In the genomic region with DNA sequence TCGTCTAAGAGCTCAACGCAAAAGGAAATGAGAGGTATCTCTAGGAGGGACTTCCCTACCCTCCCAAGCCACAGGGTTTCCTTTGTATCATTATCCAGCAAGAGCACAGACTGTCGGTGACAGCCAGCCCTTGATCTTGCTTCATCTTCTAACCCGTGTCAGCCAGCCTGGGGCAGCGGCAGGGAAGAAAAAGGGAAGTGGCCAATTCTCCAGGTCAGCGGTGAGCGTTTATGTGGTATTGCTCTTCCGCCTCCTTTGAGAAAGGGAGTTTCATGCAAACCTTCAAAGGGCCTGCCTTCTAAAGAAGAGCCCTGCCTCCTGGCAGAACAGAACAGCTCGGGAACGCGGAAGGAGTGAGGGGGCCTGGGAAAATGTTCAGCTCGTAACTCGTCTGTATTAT, we compare ENCODE assay signal across 10 cellular contexts. TPM values are rescaled to one million over a fixed set of nuclear protein-coding genes. Genes with fewer than 3 reads are reported as not detected.
A peak's percentile ranks its signal among the peaks of the same experiment; 100 is the strongest.
DNase-seq lines count a peak whose midpoint lies in the region; ATAC-seq and TF ChIP-seq lines count a peak whose summit lies in the region.
"Had no signal": no experiment of that assay in that cellular context is flagged by ENCODE, and none has a peak within 500 bp of the region (broad histone marks: within the 10 kb centered on the region; RNA-seq: fewer than 3 reads in every experiment).

No MANE protein-coding gene starts in this region.

- ATAC-seq in GM19438 (IDR thresholded peaks at IDR 0.05; ENCODE audit: low read depth, unreplicated experiment) (peak; percentile 92), HG03342 (IDR thresholded peaks at IDR 0.05; ENCODE audit: unreplicated experiment) (peak; percentile 72)
- ATAC-seq in effector memory CD8-positive, alpha-beta T cell (replicated peaks), result peak; percentile 43
- no peak for ATAC-seq in stimulated activated effector memory CD8-positive, alpha-beta T cell treated with anti-CD3 and anti-CD28 coated beads, Interleukin-12 subunit alpha, Interleukin-12 subunit beta, amount 100 ng/mL, for 72 hours

- intact Hi-C loops in CD14-positive monocyte (cut with micrococcal nuclease), result no loop called here

- H3K9me3 Mint-ChIP-seq in CD14-positive monocyte, result peaks cover 0 to 3% (median 0%) of the 10 kb centered on the region in 7 donors
- H3K9me3 Mint-ChIP-seq in effector memory CD8-positive, alpha-beta T cell, result no peaks in the 10 kb centered on the region
- H3K9me3 Mint-ChIP-seq in stimulated activated effector memory CD8-positive, alpha-beta T cell treated with anti-CD3 and anti-CD28 coated beads, Interleukin-12 subunit alpha, Interleukin-12 subunit beta, amount 100 ng/mL, for 72 hours, result no peaks in the 10 kb centered on the region
- H3K9me3 Mint-ChIP-seq in chondrocyte (ENCODE audit: low read depth), result no peaks in the 10 kb centered on the region

- H3K4me1 Mint-ChIP-seq in CD14-positive monocyte (peaks cover 15% of the 10 kb centered on the region), chondrocyte (ENCODE audit: low read depth) (peaks cover 25% of the 10 kb centered on the region)
- H3K4me1 Mint-ChIP-seq in effector memory CD8-positive, alpha-beta T cell (ENCODE audit: low read depth in 2 of 2), result peaks cover 10 to 15% of the 10 kb centered on the region in 2 donors
- peaks cover 22% of the 10 kb centered on the region for H3K4me1 Mint-ChIP-seq in stimulated activated effector memory CD8-positive, alpha-beta T cell treated with anti-CD3 and anti-CD28 coated beads, Interleukin-12 subunit alpha, Interleukin-12 subunit beta, amount 100 ng/mL, for 72 hours

- H3K27ac Mint-ChIP-seq in CD14-positive monocyte (peak overlapping the region in 1 of 7 donors; percentile 27), chondrocyte (ENCODE audit: unreplicated experiment) (no peak overlapping the region)
- H3K27ac Mint-ChIP-seq in effector memory CD8-positive, alpha-beta T cell, result no peak overlapping the region
- H3K27ac Mint-ChIP-seq in stimulated activated effector memory CD8-positive, alpha-beta T cell treated with anti-CD3 and anti-CD28 coated beads, Interleukin-12 subunit alpha, Interleukin-12 subunit beta, amount 100 ng/mL, for 72 hours, result no peak overlapping the region
- H3K27ac Mint-ChIP-seq: activated naive CD8-positive, alpha-beta T cell had no signal

- peak; percentile 59 for DNase-seq in CD14-positive monocyte (ENCODE audit: low spot score)
- no peak for DNase-seq in effector memory CD8-positive, alpha-beta T cell
- DNase-seq in NCI-H774 (lab: John Stamatoyannopoulos, UW), result no peak
- DNase-seq in stimulated activated effector memory CD8-positive, alpha-beta T cell treated with anti-CD3 and anti-CD28 coated beads, Interleukin-12 subunit alpha, Interleukin-12 subunit beta, amount 100 ng/mL, for 72 hours (ENCODE audit: low spot score in 2 of 2), result no peak
- no peak for DNase-seq in chondrocyte (ENCODE audit: low spot score)
- DNase-seq in NCI-H82 treated with DMSO at 0.1 percent for 48 hours (lab: John Stamatoyannopoulos, UW; ENCODE audit: unreplicated experiment), result no peak
- DNase-seq: NCI-H1092 had no signal

- H3K36me3 Mint-ChIP-seq in CD14-positive monocyte (no peaks in the 10 kb centered on the region), chondrocyte (ENCODE audit: low read depth) (peaks cover 31% of the 10 kb centered on the region)
- no peaks in the 10 kb centered on the region for H3K36me3 Mint-ChIP-seq in effector memory CD8-positive, alpha-beta T cell (ENCODE audit: insufficient read depth)
- no peaks in the 10 kb centered on the region for H3K36me3 Mint-ChIP-seq in stimulated activated effector memory CD8-positive, alpha-beta T cell treated with anti-CD3 and anti-CD28 coated beads, Interleukin-12 subunit alpha, Interleukin-12 subunit beta, amount 100 ng/mL, for 72 hours
- H3K36me3 Mint-ChIP-seq: activated naive CD8-positive, alpha-beta T cell had no signal

- peak overlapping the region in 1 of 2 donors; percentile 61 for H3K4me3 Mint-ChIP-seq in CD14-positive monocyte
- H3K4me3 Mint-ChIP-seq in effector memory CD8-positive, alpha-beta T cell, result no peak overlapping the region
- H3K4me3 Mint-ChIP-seq in stimulated activated effector memory CD8-positive, alpha-beta T cell treated with anti-CD3 and anti-CD28 coated beads, Interleukin-12 subunit alpha, Interleukin-12 subunit beta, amount 100 ng/mL, for 72 hours, result no peak overlapping the region
- H3K4me3 Mint-ChIP-seq in chondrocyte (ENCODE audit: unreplicated experiment), result no peak overlapping the region
- H3K4me3 Mint-ChIP-seq: activated naive CD8-positive, alpha-beta T cell had no signal

- TF ChIP-seq CTCF in CD14-positive monocyte (IDR thresholded peaks at IDR 0.05) (no peak), chondrocyte (IDR thresholded peaks at IDR 0.05) (no peak)

- H3K27me3 Mint-ChIP-seq in CD14-positive monocyte (ENCODE audit: low read depth in 3 of 3) (peaks cover 63 to 83% (median 73%) of the 10 kb centered on the region in 3 donors), chondrocyte (ENCODE audit: low read depth) (no peaks in the 10 kb centered on the region)
- H3K27me3 Mint-ChIP-seq in effector memory CD8-positive, alpha-beta T cell, result peaks cover 70 to 79% of the 10 kb centered on the region in 2 donors

RNA-seq across cellular contexts. Expression of a gene that starts 41.9 kb away (rescaled TPM):
- not detected for polyA plus RNA-seq in CD14-positive monocyte
- total RNA-seq in chondrocyte, result 36.6 to 54.2 TPM (median 37.1 TPM) in 3 replicates
